Comparison of ENCODE assay signal across 9 cellular contexts in genomic region chrX:153539171-153539978, GRCh38. TPM values are rescaled to one million over a fixed set of nuclear protein-coding genes. Genes with fewer than 3 reads are reported as not detected.
DNase-seq lines count a peak whose midpoint lies in the region; FAIRE-seq and TF ChIP-seq lines count a peak whose summit lies in the region.
"Had no signal": no experiment of that assay in that cellular context is flagged by ENCODE, and none has a peak within 500 bp of the region (broad histone marks: within the 10 kb centered on the region; RNA-seq: fewer than 3 reads in every experiment).

No MANE protein-coding gene starts in this region.

- FAIRE-seq in astrocyte (lab: Jason Lieb, UNC): peak; percentile 98
- no peak for FAIRE-seq in small intestine (lab: Jason Lieb, UNC)

- CTCF ChIA-PET in BJ (lab: Yijun Ruan, JAX): interaction anchor here (0.6 to 4.3 kb wide), 26 partner anchors 8 to 533 kb away, joined by 3 to 52 read pairs (median 5); partner anchors contain the start of genes DUSP9 and RENBP

- H3K9ac ChIP-seq in astrocyte (ENCODE audit: low read length): no peak overlapping the region

- WGBS in hepatocyte (ENCODE audit: low lambda C conversion rate, missing lambda C conversion rate): 62% methylated on average over 31 of the region's 31 CpGs
- 36 to 45% (median 41%) methylated on average over 26 to 31 of the region's 31 CpGs for WGBS in small intestine, 3 donors

- no peaks in the 10 kb centered on the region; the same call in 1 of the 2 replicates for H3K27me3 ChIP-seq in BJ (ENCODE audit: control insufficient read depth, insufficient read depth, low read length)
- no peaks in the 10 kb centered on the region for H3K27me3 ChIP-seq in astrocyte (ENCODE audit: insufficient read depth, low read length)
- H3K27me3 ChIP-seq in hepatocyte: no peaks in the 10 kb centered on the region
- H3K27me3 ChIP-seq in small intestine (ENCODE audit: control insufficient read depth in 2 of 2, insufficient read depth in 2 of 2, low read length in 2 of 2): peaks cover 0 to 4% of the 10 kb centered on the region in 2 donors

- H3K27me3 Mint-ChIP-seq in astrocyte (ENCODE audit: low read depth, unreplicated experiment): peaks cover 8% of the 10 kb centered on the region

- H3K79me2 ChIP-seq in astrocyte (ENCODE audit: insufficient read depth, low read length): no peaks in the 10 kb centered on the region
- H3K79me2 ChIP-seq in hepatocyte: no peaks in the 10 kb centered on the region

- TF ChIP-seq CTCF in BJ (IDR thresholded peaks at IDR 0.05; ENCODE audit: insufficient read depth, low read depth, low read length) (peak; percentile 90), astrocyte (IDR thresholded peaks at IDR 0.05; ENCODE audit: insufficient read depth, low read depth, low read length) (peak; percentile 47), hepatocyte (IDR thresholded peaks at IDR 0.05; ENCODE audit: poor library complexity) (peak; percentile 75)

- H3K27ac Mint-ChIP-seq in astrocyte (ENCODE audit: unreplicated experiment): no peak overlapping the region
- H3K27ac Mint-ChIP-seq: IgD-negative memory B cell had no signal

- H3K4me1 ChIP-seq in astrocyte (ENCODE audit: insufficient read depth, low read length) (no peaks in the 10 kb centered on the region), hepatocyte (ENCODE audit: insufficient read depth) (no peaks in the 10 kb centered on the region), small intestine (ENCODE audit: control insufficient read depth in 2 of 2, insufficient read depth in 1 of 2, low read depth in 1 of 2, low read length in 1 of 2) (no peaks in the 10 kb centered on the region)

- H3K27ac ChIP-seq in astrocyte (ENCODE audit: low read depth, low read length) (no peak overlapping the region), hepatocyte (no peak overlapping the region), small intestine (ENCODE audit: low read depth in 1 of 2, low read length in 1 of 2) (no peak overlapping the region)

- H3K4me2 ChIP-seq in astrocyte (ENCODE audit: low read length) (no peak overlapping the region), hepatocyte (no peak overlapping the region)

- no peaks in the 10 kb centered on the region for H3K36me3 ChIP-seq in BJ (ENCODE audit: control insufficient read depth, insufficient read depth, low read length)
- H3K36me3 ChIP-seq in astrocyte (ENCODE audit: insufficient read depth, low read length): no peaks in the 10 kb centered on the region
- H3K36me3 ChIP-seq in hepatocyte (replicated peaks; ENCODE audit: insufficient read depth, low read depth): no peaks in the 10 kb centered on the region
- no peaks in the 10 kb centered on the region for H3K36me3 ChIP-seq in small intestine (ENCODE audit: control insufficient read depth in 2 of 2, insufficient read depth in 2 of 2, low read length in 2 of 2)

- no peaks in the 10 kb centered on the region for H3K9me2 ChIP-seq in hepatocyte (replicated peaks; ENCODE audit: insufficient read depth)

- no peaks in the 10 kb centered on the region for H3K36me3 Mint-ChIP-seq in astrocyte (ENCODE audit: low read depth, unreplicated experiment)
- H3K36me3 Mint-ChIP-seq: IgD-negative memory B cell had no signal

- no peak for DNase-seq in BJ (ENCODE audit: low read depth)
- DNase-seq in GM19240 (ENCODE audit: insufficient read length, low spot score): peak; percentile 55
- peak; percentile 85 for DNase-seq in HuH-7 (ENCODE audit: low spot score)
- peak; percentile 23 for DNase-seq in T-helper 22 cell (ENCODE audit: low read depth)
- no peak for DNase-seq in astrocyte (ENCODE audit: low read depth)
- peak; percentile 79 for DNase-seq in hepatocyte (ENCODE audit: low spot score)
- peak; percentile 43 for DNase-seq in small intestine
- DNase-seq in COR-L47 (lab: John Stamatoyannopoulos, UW): no peak

- no peaks in the 10 kb centered on the region for H3K4me1 Mint-ChIP-seq in astrocyte (ENCODE audit: low read depth, unreplicated experiment)

- H3K9me3 ChIP-seq in astrocyte (ENCODE audit: insufficient read depth, low read depth, low read length) (no peaks in the 10 kb centered on the region), hepatocyte (ENCODE audit: low read depth) (no peaks in the 10 kb centered on the region), small intestine (ENCODE audit: control insufficient read depth, low read depth) (no peaks in the 10 kb centered on the region)

- no peak overlapping the region for H3K4me3 ChIP-seq in BJ (ENCODE audit: low read depth, low read length)
- H3K4me3 ChIP-seq in astrocyte (ENCODE audit: insufficient read depth, low read depth, low read length): no peak overlapping the region
- no peak overlapping the region for H3K4me3 ChIP-seq in hepatocyte
- H3K4me3 ChIP-seq in small intestine (ENCODE audit: low read depth in 1 of 2, low read length in 2 of 2): no peak overlapping the region

- H2AFZ ChIP-seq in astrocyte (ENCODE audit: low read depth, low read length) (no peak overlapping the region), hepatocyte (no peak overlapping the region)

- no peaks in the 10 kb centered on the region for H3K9me3 Mint-ChIP-seq in astrocyte (ENCODE audit: unreplicated experiment)
- H3K9me3 Mint-ChIP-seq: IgD-negative memory B cell had no signal

- no peak overlapping the region for H3K4me3 Mint-ChIP-seq in astrocyte (ENCODE audit: unreplicated experiment)
- H3K4me3 Mint-ChIP-seq: IgD-negative memory B cell had no signal

- POLR2A ChIA-PET in BJ (lab: Charles Lee): no interaction called here

- H4K20me1 ChIP-seq in astrocyte (ENCODE audit: insufficient read depth, low read length) (no peaks in the 10 kb centered on the region), hepatocyte (ENCODE audit: insufficient read depth, poor library complexity, severe bottlenecking) (no peaks in the 10 kb centered on the region)

RNA-seq across cellular contexts. Expression of gene ATP2B3, which starts 21.9 kb away (rescaled TPM):
- polyA plus RNA-seq in BJ (2011; rRNA removed) (0.02 TPM in 1 of 2 replicates, not detected in the other), hepatocyte (0.07 and 0.12 TPM in 2 replicates), small intestine (under 1 TPM in 1 of 3 donors, not detected in 2; 0.36 TPM)
- polyA minus RNA-seq in BJ (2011; rRNA and poly(A)+ RNA removed): not detected in 2 replicates
- total RNA-seq in astrocyte (0.46 and 0.52 TPM in 2 replicates), hepatocyte (0.12 TPM in 1 of 2 replicates, not detected in the other)
- polyA plus RNA-seq: IgD-negative memory B cell had no signal

RNA-seq across cellular contexts. Expression of gene BGN, which starts 44.6 kb away (rescaled TPM):
- polyA plus RNA-seq in BJ (2011; rRNA removed) (284 and 487 TPM in 2 replicates), hepatocyte (27.5 and 35.8 TPM in 2 replicates), small intestine (10 to 100 TPM in 1 of 3 donors, 1 to 10 TPM in 2; 3.1 to 23.2 (median 7.8) TPM)
- 126 and 202 TPM in 2 replicates for polyA minus RNA-seq in BJ (2011; rRNA and poly(A)+ RNA removed)
- total RNA-seq in astrocyte (50.0 and 87.7 TPM in 2 replicates), hepatocyte (12.5 and 14.5 TPM in 2 replicates)
- polyA plus RNA-seq: IgD-negative memory B cell had no signal

RNA-seq across cellular contexts. Expression of gene CCNQ, which starts 59.6 kb away (rescaled TPM):
- polyA plus RNA-seq in BJ (2011; rRNA removed) (32.1 and 44.0 TPM in 2 replicates), hepatocyte (26.7 and 31.3 TPM in 2 replicates), small intestine (10 to 100 TPM; 30.7 to 41.9 (median 38.2) TPM)
- 12.7 and 21.4 TPM in 2 replicates for polyA minus RNA-seq in BJ (2011; rRNA and poly(A)+ RNA removed)
- total RNA-seq in astrocyte (19.8 and 21.7 TPM in 2 replicates), hepatocyte (21.6 and 28.3 TPM in 2 replicates)

Comparison
In these comparisons a context has a peak if more than half of its experiments do, and no peak if none do; other contexts are left out.
1. DNase-seq: peak in GM19240 (single experiment), HuH-7 (single experiment), T-helper 22 cell (single experiment), hepatocyte (single experiment) and small intestine (single experiment); none in BJ (single experiment), astrocyte (single experiment) and COR-L47 (single experiment).
2. Peak in every context shown above with its lines, with median percentiles within 50 percentile points of each other: CTCF ChIP-seq.